2 cellular contexts compared by ENCODE assay signal in genomic region chr3:63857311-63857710, GRCh38.
TF ChIP-seq lines count a peak whose summit lies in the region.

No MANE protein-coding gene starts in this region.

TF ChIP-seq in GM23338, 12 proteins besides CTCF, POLR2A, EP300 and RAD21:
- TF ChIP-seq STAT1 (IDR thresholded peaks at IDR 0.05; ENCODE audit: unreplicated experiment) (no peak), ZNF462 (CRISPR knock-in tag; IDR thresholded peaks at IDR 0.05) (no peak), NANOG (IDR thresholded peaks at IDR 0.05; ENCODE audit: borderline replicate concordance) (no peak), JUNB (IDR thresholded peaks at IDR 0.05; ENCODE audit: unreplicated experiment) (no peak), CREB1 (CRISPR knock-in tag; IDR thresholded peaks at IDR 0.05; ENCODE audit: low read depth) (no peak), ZNF331 (CRISPR knock-in tag; IDR thresholded peaks at IDR 0.05; ENCODE audit: low read depth) (no peak), EZH2phosphoT487 (IDR thresholded peaks at IDR 0.05; ENCODE audit: unreplicated experiment) (no peak), ZNF114 (CRISPR knock-in tag; IDR thresholded peaks at IDR 0.05) (no peak), POLR2AphosphoS5 (IDR thresholded peaks at IDR 0.05; ENCODE audit: low read depth) (no peak), ETS1 (IDR thresholded peaks at IDR 0.05) (no peak), EZH2 (IDR thresholded peaks at IDR 0.05; ENCODE audit: low read depth, unreplicated experiment) (no peak)
- TF ChIP-seq, protein P1, sequence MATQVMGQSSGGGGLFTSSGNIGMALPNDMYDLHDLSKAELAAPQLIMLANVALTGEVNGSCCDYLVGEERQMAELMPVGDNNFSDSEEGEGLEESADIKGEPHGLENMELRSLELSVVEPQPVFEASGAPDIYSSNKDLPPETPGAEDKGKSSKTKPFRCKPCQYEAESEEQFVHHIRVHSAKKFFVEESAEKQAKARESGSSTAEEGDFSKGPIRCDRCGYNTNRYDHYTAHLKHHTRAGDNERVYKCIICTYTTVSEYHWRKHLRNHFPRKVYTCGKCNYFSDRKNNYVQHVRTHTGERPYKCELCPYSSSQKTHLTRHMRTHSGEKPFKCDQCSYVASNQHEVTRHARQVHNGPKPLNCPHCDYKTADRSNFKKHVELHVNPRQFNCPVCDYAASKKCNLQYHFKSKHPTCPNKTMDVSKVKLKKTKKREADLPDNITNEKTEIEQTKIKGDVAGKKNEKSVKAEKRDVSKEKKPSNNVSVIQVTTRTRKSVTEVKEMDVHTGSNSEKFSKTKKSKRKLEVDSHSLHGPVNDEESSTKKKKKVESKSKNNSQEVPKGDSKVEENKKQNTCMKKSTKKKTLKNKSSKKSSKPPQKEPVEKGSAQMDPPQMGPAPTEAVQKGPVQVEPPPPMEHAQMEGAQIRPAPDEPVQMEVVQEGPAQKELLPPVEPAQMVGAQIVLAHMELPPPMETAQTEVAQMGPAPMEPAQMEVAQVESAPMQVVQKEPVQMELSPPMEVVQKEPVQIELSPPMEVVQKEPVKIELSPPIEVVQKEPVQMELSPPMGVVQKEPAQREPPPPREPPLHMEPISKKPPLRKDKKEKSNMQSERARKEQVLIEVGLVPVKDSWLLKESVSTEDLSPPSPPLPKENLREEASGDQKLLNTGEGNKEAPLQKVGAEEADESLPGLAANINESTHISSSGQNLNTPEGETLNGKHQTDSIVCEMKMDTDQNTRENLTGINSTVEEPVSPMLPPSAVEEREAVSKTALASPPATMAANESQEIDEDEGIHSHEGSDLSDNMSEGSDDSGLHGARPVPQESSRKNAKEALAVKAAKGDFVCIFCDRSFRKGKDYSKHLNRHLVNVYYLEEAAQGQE (IDR thresholded peaks at IDR 0.05; ENCODE audit: unreplicated experiment): no peak

TF ChIP-seq in endothelial cell of umbilical vein, 7 proteins besides CTCF, POLR2A, EP300 and RAD21:
- TF ChIP-seq EZH2 (IDR thresholded peaks at IDR 0.05; ENCODE audit: borderline replicate concordance, low read depth, low read length, severe bottlenecking) (no peak), FOS (IDR thresholded peaks at IDR 0.05; ENCODE audit: borderline replicate concordance, insufficient read depth, low read length) (no peak), MYC (IDR thresholded peaks at IDR 0.05; ENCODE audit: low read depth, low read length) (no peak), JUN (IDR thresholded peaks at IDR 0.05; ENCODE audit: borderline replicate concordance, insufficient read depth, insufficient read length, low read depth) (no peak), GATA2 (IDR thresholded peaks at IDR 0.05; ENCODE audit: insufficient read depth, insufficient read length, low read depth, low read length) (no peak), POLR2AphosphoS5 (IDR thresholded peaks at IDR 0.05; ENCODE audit: insufficient read depth, low read depth, low read length) (no peak)
- TF ChIP-seq, protein P2, sequence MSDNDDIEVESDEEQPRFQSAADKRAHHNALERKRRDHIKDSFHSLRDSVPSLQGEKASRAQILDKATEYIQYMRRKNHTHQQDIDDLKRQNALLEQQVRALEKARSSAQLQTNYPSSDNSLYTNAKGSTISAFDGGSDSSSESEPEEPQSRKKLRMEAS (IDR thresholded peaks at IDR 0.05; ENCODE audit: insufficient read depth, insufficient read length): no peak
